In genomic region chrX:22389544-22390243, GRCh38 we compare ENCODE assay signal across 9 cellular contexts.
DNase-seq lines count a peak whose midpoint lies in the region; ATAC-seq and TF ChIP-seq lines count a peak whose summit lies in the region.
"Had no signal": no experiment of that assay in that cellular context is flagged by ENCODE, and none has a peak within 500 bp of the region (broad histone marks: within the 10 kb centered on the region; RNA-seq: fewer than 3 reads in every experiment).

No MANE protein-coding gene starts in this region.

- H3K9me3 ChIP-seq in breast epithelium: no peaks in the 10 kb centered on the region
- H3K9me3 ChIP-seq in SK-N-SH: no peaks in the 10 kb centered on the region

- H4K20me1 ChIP-seq in SK-N-SH (ENCODE audit: insufficient read depth): no peaks in the 10 kb centered on the region

- H3K79me2 ChIP-seq in SK-N-SH (ENCODE audit: insufficient read depth): no peaks in the 10 kb centered on the region

- TF ChIP-seq CTCF in MCF 10A (IDR thresholded peaks at IDR 0.05; ENCODE audit: unreplicated experiment) (no peak), breast epithelium (IDR thresholded peaks at IDR 0.05) (no peak), SK-N-SH (IDR thresholded peaks at IDR 0.05) (no peak)

- TF ChIP-seq RAD21 in SK-N-SH (IDR thresholded peaks at IDR 0.05; ENCODE audit: low read length): no peak

- H3K27ac ChIP-seq in breast epithelium (no peak overlapping the region), SK-N-SH (ENCODE audit: low read depth in 2 of 2, low read length in 1 of 2) (peak overlapping the region in 1 of 2 experiments; percentile 70; a peak in 2 of 4 replicates)

- TF ChIP-seq POLR2A in breast epithelium (IDR thresholded peaks at IDR 0.05): no peak

- H3K4me3 ChIP-seq in breast epithelium: no peak overlapping the region
- no peak overlapping the region for H3K4me3 ChIP-seq in SK-N-SH (ENCODE audit: low read depth in 2 of 2, low read length in 1 of 2)

- intact Hi-C loops in MCF 10A (cut with micrococcal nuclease) (no loop called here), breast epithelium (cut with DNase I; ENCODE audit: low total_unique reads) (no loop called here)

- no peaks in the 10 kb centered on the region for H3K9me3 Mint-ChIP-seq in MCF 10A (ENCODE audit: unreplicated experiment)
- H3K9me3 Mint-ChIP-seq in activated CD8-positive, alpha-beta T cell treated with anti-CD3 and anti-CD28 coated beads, Interleukin-2, amount 10 ng/mL, durations not matched to agents 7 days and 5 days (ENCODE audit: insufficient read depth): no peaks in the 10 kb centered on the region

- TF ChIP-seq EP300 in SK-N-SH (IDR thresholded peaks at IDR 0.05; ENCODE audit: borderline replicate concordance in 1 of 2, low read depth in 1 of 2, low read length in 1 of 2): no peak

- H3K4me1 ChIP-seq in breast epithelium (no peaks in the 10 kb centered on the region), SK-N-SH (ENCODE audit: control insufficient read depth in 1 of 2, insufficient read depth in 2 of 2, low read depth in 1 of 2, low read length in 1 of 2) (no peaks in the 10 kb centered on the region)

- POLR2A ChIA-PET in MCF 10A (lab: Yijun Ruan, JAX) (interaction anchor here (0.5 to 0.7 kb wide), 4 partner anchors 32 to 1080 kb away, joined by 3 to 6 read pairs (median 3); no protein-coding TSS in a partner anchor), SK-N-SH (lab: Yijun Ruan, JAX) (no interaction called here)
- POLR2A ChIA-PET in activated CD8-positive, alpha-beta T cell treated with anti-CD3 and anti-CD28 coated beads, Interleukin-2, amount 10 ng/mL, durations not matched to agents 7 days and 5 days (lab: Charles Lee): no interaction called here

- CTCF ChIA-PET in MCF 10A (lab: Yijun Ruan, JAX): interaction anchor here (0.6 kb wide), 1 partner anchor 726 kb away, joined by 3 read pairs; no protein-coding TSS in a partner anchor
- CTCF ChIA-PET in SK-N-SH (lab: Yijun Ruan, JAX): no interaction called here
- CTCF ChIA-PET in activated CD8-positive, alpha-beta T cell treated with anti-CD3 and anti-CD28 coated beads, Interleukin-2, amount 10 ng/mL, durations not matched to agents 7 days and 5 days (lab: Charles Lee): no interaction called here

- H3K9me2 ChIP-seq in SK-N-SH: no peaks in the 10 kb centered on the region

- no peaks in the 10 kb centered on the region for H3K36me3 Mint-ChIP-seq in MCF 10A (ENCODE audit: insufficient read depth, unreplicated experiment)
- no peaks in the 10 kb centered on the region for H3K36me3 Mint-ChIP-seq in activated CD8-positive, alpha-beta T cell treated with anti-CD3 and anti-CD28 coated beads, Interleukin-2, amount 10 ng/mL, durations not matched to agents 7 days and 5 days (ENCODE audit: low read depth)

- H3K27me3 ChIP-seq in breast epithelium (peaks cover 0 to 4% of the 10 kb centered on the region in 2 donors), SK-N-SH (ENCODE audit: insufficient read depth) (no peaks in the 10 kb centered on the region)

- peaks cover 67% of the 10 kb centered on the region for H3K27me3 Mint-ChIP-seq in MCF 10A (ENCODE audit: insufficient read depth, unreplicated experiment)
- H3K27me3 Mint-ChIP-seq in activated CD8-positive, alpha-beta T cell treated with anti-CD3 and anti-CD28 coated beads, Interleukin-2, amount 10 ng/mL, durations not matched to agents 7 days and 5 days (ENCODE audit: low read depth): no peaks in the 10 kb centered on the region

- H3K27ac Mint-ChIP-seq in MCF 10A (ENCODE audit: low read depth, unreplicated experiment): peak overlapping the region; percentile 50
- H3K27ac Mint-ChIP-seq in activated CD8-positive, alpha-beta T cell treated with anti-CD3 and anti-CD28 coated beads, Interleukin-2, amount 10 ng/mL, durations not matched to agents 7 days and 5 days: no peak overlapping the region

- H3K4me1 Mint-ChIP-seq in MCF 10A (ENCODE audit: insufficient read depth, unreplicated experiment): peaks cover 14% of the 10 kb centered on the region
- H3K4me1 Mint-ChIP-seq in activated CD8-positive, alpha-beta T cell treated with anti-CD3 and anti-CD28 coated beads, Interleukin-2, amount 10 ng/mL, durations not matched to agents 7 days and 5 days (ENCODE audit: low read depth): no peaks in the 10 kb centered on the region

- H3F3A ChIP-seq in SK-N-SH (replicated peaks; ENCODE audit: insufficient read depth): no peaks in the 10 kb centered on the region

- 28% methylated on average over 6 of the region's 6 CpGs for WGBS in SK-N-SH (ENCODE audit: low lambda C conversion rate)

- H3K36me3 ChIP-seq in breast epithelium: no peaks in the 10 kb centered on the region
- no peaks in the 10 kb centered on the region for H3K36me3 ChIP-seq in SK-N-SH (replicated peaks in 1 of 2; ENCODE audit: control insufficient read depth in 1 of 2, insufficient read depth in 2 of 2, low read length in 1 of 2)

- no peak overlapping the region for H3K4me3 Mint-ChIP-seq in MCF 10A (ENCODE audit: unreplicated experiment)
- H3K4me3 Mint-ChIP-seq in activated CD8-positive, alpha-beta T cell treated with anti-CD3 and anti-CD28 coated beads, Interleukin-2, amount 10 ng/mL, durations not matched to agents 7 days and 5 days: no peak overlapping the region

- H2AFZ ChIP-seq in SK-N-SH (ENCODE audit: low read depth): no peak overlapping the region

- H3K9ac ChIP-seq in SK-N-SH: no peak overlapping the region; the same call in 1 of the 2 replicates

- DNase-seq in MCF 10A (ENCODE audit: unreplicated experiment) (peak; percentile 59), breast epithelium (ENCODE audit: low spot score in 2 of 2) (no peak), SK-N-SH (no peak), iris pigment epithelial cell (ENCODE audit: low read depth) (peak; percentile 85), NCI-H2196 (lab: John Stamatoyannopoulos, UW; ENCODE audit: unreplicated experiment) (no peak), LoVo (ENCODE audit: low spot score) (no peak)
- DNase-seq in activated naive CD4-positive, alpha-beta T cell (lab: John Stamatoyannopoulos, UW): no peak
- DNase-seq in activated CD8-positive, alpha-beta T cell treated with anti-CD3 and anti-CD28 coated beads, Interleukin-2, amount 10 ng/mL, durations not matched to agents 7 days and 5 days: no peak
- DNase-seq: SHP77 treated with DMSO at 0.1 percent for 48 hours had no signal

- no TSS peak for BruUV-seq in MCF 10A (replicated peaks; lab: Mats Ljungman, UMichigan)

- no peak for ATAC-seq in activated CD8-positive, alpha-beta T cell treated with anti-CD3 and anti-CD28 coated beads, Interleukin-2, amount 10 ng/mL, durations not matched to agents 7 days and 5 days

- H3K4me2 ChIP-seq in SK-N-SH: 0 out of 2 replicates have a peak overlapping the region, but pooled peaks have one; percentile 13

TF ChIP-seq in SK-N-SH, 30 proteins besides CTCF, POLR2A, EP300 and RAD21:
- peak; percentile 40; the same call in 1 of the 2 replicates for TF ChIP-seq FOSL2 (IDR thresholded peaks at IDR 0.05; ENCODE audit: borderline replicate concordance, low read depth)
- TF ChIP-seq TCF12 (IDR thresholded peaks at IDR 0.05): peak; percentile 27; the same call in 1 of the 2 replicates
- TF ChIP-seq MEF2A (IDR thresholded peaks at IDR 0.05; ENCODE audit: borderline replicate concordance, low read depth): no peak
- TF ChIP-seq ZBTB33 (IDR thresholded peaks at IDR 0.05; ENCODE audit: borderline replicate concordance, low read depth): no peak
- TF ChIP-seq, protein P1, sequence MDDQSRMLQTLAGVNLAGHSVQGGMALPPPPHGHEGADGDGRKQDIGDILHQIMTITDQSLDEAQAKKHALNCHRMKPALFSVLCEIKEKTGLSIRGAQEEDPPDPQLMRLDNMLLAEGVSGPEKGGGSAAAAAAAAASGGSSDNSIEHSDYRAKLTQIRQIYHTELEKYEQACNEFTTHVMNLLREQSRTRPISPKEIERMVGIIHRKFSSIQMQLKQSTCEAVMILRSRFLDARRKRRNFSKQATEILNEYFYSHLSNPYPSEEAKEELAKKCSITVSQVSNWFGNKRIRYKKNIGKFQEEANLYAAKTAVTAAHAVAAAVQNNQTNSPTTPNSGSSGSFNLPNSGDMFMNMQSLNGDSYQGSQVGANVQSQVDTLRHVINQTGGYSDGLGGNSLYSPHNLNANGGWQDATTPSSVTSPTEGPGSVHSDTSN (IDR thresholded peaks at IDR 0.05): peak; percentile 40
- 0 out of 2 replicates have a peak, but pooled peaks have one; percentile 14 for TF ChIP-seq JUND (IDR thresholded peaks at IDR 0.05)
- 0 out of 2 replicates have a peak, but pooled peaks have one; percentile 17 for TF ChIP-seq TEAD4 (IDR thresholded peaks at IDR 0.05; ENCODE audit: borderline replicate concordance, insufficient read depth)

Comparison
In these comparisons a context has a peak if more than half of its experiments do, and no peak if none do; other contexts are left out.
1. DNase-seq: peak in MCF 10A (single experiment) and iris pigment epithelial cell (single experiment); none in breast epithelium (0 of 2), SK-N-SH (single experiment), activated naive CD4-positive, alpha-beta T cell (0 of 4), activated CD8-positive, alpha-beta T cell treated with anti-CD3 and anti-CD28 coated beads, Interleukin-2, amount 10 ng/mL, durations not matched to agents 7 days and 5 days (single experiment), NCI-H2196 (single experiment) and LoVo (single experiment).